18 cellular contexts compared by ENCODE assay signal in genomic region chr4:52199574-52200338, GRCh38.
DNase-seq lines count a peak whose midpoint lies in the region; ATAC-seq and TF ChIP-seq lines count a peak whose summit lies in the region.
"Had no signal": no experiment of that assay in that cellular context is flagged by ENCODE, and none has a peak within 500 bp of the region (broad histone marks: within the 10 kb centered on the region; RNA-seq: fewer than 3 reads in every experiment).

No MANE protein-coding gene starts in this region.

- H4K8ac ChIP-seq in neuronal stem cell (ENCODE audit: low read depth, low read length) = no peak overlapping the region

- DNase-seq in GM03348 (ENCODE audit: low spot score) (peak; percentile 61), NCI-H446 (lab: John Stamatoyannopoulos, UW) (peak; percentile 2 to 62), dedifferentiated amniotic fluid mesenchymal stem cell (ENCODE audit: extremely low spot score) (peak; percentile 70), neuronal stem cell (ENCODE audit: low spot score) (no peak), transverse colon (no peak), T-cell (no peak), MV-4-11 (lab: John Stamatoyannopoulos, UW) (no peak)
- DNase-seq: activated CD4-positive, alpha-beta T cell treated with anti-CD3 and anti-CD28 coated beads for 36 hours; activated effector memory CD4-positive, alpha-beta T cell treated with anti-CD3 and anti-CD28 coated beads, Interleukin-2, amount 50 U/mL, for 16 hours; head of caudate nucleus; left ventricle myocardium superior; NCI-H1436 treated with DMSO at 0.1 percent for 48 hours; NCI-H82; stimulated activated CD4-positive, alpha-beta T cell treated with anti-CD3 and anti-CD28 coated beads, Interleukin-1b, Interleukin-23, amount 100 ng/mL, for 48 hours had no signal

- H3K4me3 Mint-ChIP-seq in T-cell = no peak overlapping the region
- H3K4me3 Mint-ChIP-seq: activated CD4-positive, alpha-beta T cell treated with anti-CD3 and anti-CD28 coated beads for 36 hours; dendritic cell treated with granulocyte-macrophage colony-stimulating factor and Interleukin-4, amounts not matched to agents 40 ng/mL and 50 ng/mL, for 4 days; stimulated activated naive CD8-positive, alpha-beta T cell treated with anti-CD3 and anti-CD28 coated beads, Interleukin-15, Interleukin-2, amounts not matched to agents 100 ng/mL and 50 ng/mL, for 24 hours had no signal

- H3K4me3 ChIP-seq in neuronal stem cell (ENCODE audit: low read length in 2 of 2) (peak overlapping the region in 1 of 2 donors; percentile 70), transverse colon (no peak overlapping the region)

- intact Hi-C loops in transverse colon (cut with DNase I; ENCODE audit: low total_unique reads) = no loop called here

- H3K4me1 Mint-ChIP-seq in T-cell = no peaks in the 10 kb centered on the region
- H3K4me1 Mint-ChIP-seq: activated CD4-positive, alpha-beta T cell treated with anti-CD3 and anti-CD28 coated beads for 36 hours had no signal

- no peak overlapping the region for H3K4me2 ChIP-seq in neuronal stem cell (ENCODE audit: insufficient read depth, low read length, poor library complexity, severe bottlenecking)

- no peak overlapping the region for H3K4ac ChIP-seq in neuronal stem cell (ENCODE audit: low read length)

- no peak overlapping the region for H3K23ac ChIP-seq in neuronal stem cell (ENCODE audit: low read depth, low read length, poor library complexity)

- peaks cover 0 to 8% of the 10 kb centered on the region in 2 donors for H3K4me1 ChIP-seq in neuronal stem cell (ENCODE audit: control insufficient read depth in 2 of 2, insufficient read depth in 1 of 2, low read depth in 1 of 2, low read length in 2 of 2)
- H3K4me1 ChIP-seq in transverse colon = no peaks in the 10 kb centered on the region

- CTCF ChIA-PET in T-cell (lab: Charles Lee) = no interaction called here

- no peak overlapping the region for H2BK12ac ChIP-seq in neuronal stem cell (ENCODE audit: low read length)

- H2BK120ac ChIP-seq in neuronal stem cell (ENCODE audit: low read depth, low read length) = no peak overlapping the region

- H3K14ac ChIP-seq in neuronal stem cell (ENCODE audit: low read length) = peak overlapping the region; percentile 67

- no peaks in the 10 kb centered on the region for H3K36me3 Mint-ChIP-seq in T-cell

- no peak overlapping the region for H3K18ac ChIP-seq in neuronal stem cell (ENCODE audit: low read length)

- H3K27ac Mint-ChIP-seq in T-cell = no peak overlapping the region
- H3K27ac Mint-ChIP-seq: activated CD4-positive, alpha-beta T cell treated with anti-CD3 and anti-CD28 coated beads for 36 hours; dendritic cell treated with granulocyte-macrophage colony-stimulating factor and Interleukin-4, amounts not matched to agents 40 ng/mL and 50 ng/mL, for 4 days; stimulated activated naive CD8-positive, alpha-beta T cell treated with anti-CD3 and anti-CD28 coated beads, Interleukin-15, Interleukin-2, amounts not matched to agents 100 ng/mL and 50 ng/mL, for 24 hours had no signal

- H3K36me3 ChIP-seq in neuronal stem cell (replicated peaks in 1 of 2; ENCODE audit: control insufficient read depth in 2 of 2, insufficient read depth in 2 of 2, low read length in 2 of 2) (no peaks in the 10 kb centered on the region), transverse colon (no peaks in the 10 kb centered on the region)

- peak overlapping the region; percentile 24 for H3K9ac ChIP-seq in neuronal stem cell (ENCODE audit: low read depth, low read length, poor library complexity)
- H3K9ac ChIP-seq: parathyroid adenoma had no signal

- WGBS in neuronal stem cell (ENCODE audit: extremely low coverage in 2 of 2, insufficient read length in 2 of 2, insufficient replicate concordance in 1 of 2), 2 donors = 100% methylated on average over 1 of the region's 3 CpGs; no CpG with 5 or more reads in 1 of the 2 donors
- 50 to 69% methylated on average over 1 to 3 of the region's 3 CpGs for WGBS in transverse colon (ENCODE audit: low coverage in 1 of 2), 2 donors

- H3K27me3 ChIP-seq in neuronal stem cell (ENCODE audit: control insufficient read depth in 3 of 3, insufficient read depth in 3 of 3, low read depth in 1 of 3, low read length in 3 of 3) (no peaks in the 10 kb centered on the region), transverse colon (no peaks in the 10 kb centered on the region)

- no peak for TF ChIP-seq POLR2A in transverse colon (IDR thresholded peaks at IDR 0.05)

- H3K9me3 ChIP-seq in neuronal stem cell (replicated peaks in 1 of 2; ENCODE audit: control insufficient read depth in 2 of 2, insufficient read depth in 1 of 2, low read depth in 1 of 2, low read length in 2 of 2) (peaks cover 0 to 2% of the 10 kb centered on the region in 2 donors), transverse colon (no peaks in the 10 kb centered on the region)

- no peak for TF ChIP-seq EP300 in transverse colon (IDR thresholded peaks at IDR 0.05; ENCODE audit: low read depth)

- H4K91ac ChIP-seq in neuronal stem cell (ENCODE audit: low read depth, low read length, poor library complexity) = peak overlapping the region; percentile 32

- POLR2A ChIA-PET in T-cell (lab: Charles Lee) = no interaction called here

- TF ChIP-seq CTCF in transverse colon (IDR thresholded peaks at IDR 0.05) = no peak

- no peak overlapping the region for H3K27ac ChIP-seq in neuronal stem cell (replicated peaks; ENCODE audit: low read length)
- H3K27ac ChIP-seq in transverse colon = no peak overlapping the region
- H3K27ac ChIP-seq: parathyroid adenoma had no signal

- ATAC-seq in HG03045 (IDR thresholded peaks at IDR 0.05; ENCODE audit: unreplicated experiment) = no peak
- no peak for ATAC-seq in T-cell (replicated peaks in 1 of 4)
- ATAC-seq: activated CD4-positive, alpha-beta T cell treated with anti-CD3 and anti-CD28 coated beads for 36 hours; left ventricle myocardium superior had no signal

- H3K79me1 ChIP-seq in neuronal stem cell (ENCODE audit: low read depth, low read length) = no peaks in the 10 kb centered on the region

- in situ Hi-C loops in transverse colon (cut with MboI; ENCODE audit: low pct_ligation_motif_present in 1 of 4, low pct_unique_long_range_greater_than_20kb in 1 of 4, low sequenced_read_pairs in 3 of 4) = no loop called here

- peaks cover 0 to 4% (median 0%) of the 10 kb centered on the region in 3 donors for H3K9me3 Mint-ChIP-seq in T-cell
- H3K9me3 Mint-ChIP-seq: stimulated activated naive CD8-positive, alpha-beta T cell treated with anti-CD3 and anti-CD28 coated beads, Interleukin-15, Interleukin-2, amounts not matched to agents 100 ng/mL and 50 ng/mL, for 24 hours had no signal

- no peak overlapping the region for H2BK5ac ChIP-seq in neuronal stem cell (ENCODE audit: low read length)

- H2AFZ ChIP-seq in neuronal stem cell (ENCODE audit: low read length) = no peak overlapping the region

- H2AK5ac ChIP-seq in neuronal stem cell (ENCODE audit: low read depth, low read length) = no peak overlapping the region

- H3K27me3 Mint-ChIP-seq in T-cell = no peaks in the 10 kb centered on the region
- H3K27me3 Mint-ChIP-seq: dendritic cell treated with granulocyte-macrophage colony-stimulating factor and Interleukin-4, amounts not matched to agents 40 ng/mL and 50 ng/mL, for 4 days; stimulated activated naive CD8-positive, alpha-beta T cell treated with anti-CD3 and anti-CD28 coated beads, Interleukin-15, Interleukin-2, amounts not matched to agents 100 ng/mL and 50 ng/mL, for 24 hours had no signal

- H2BK15ac ChIP-seq in neuronal stem cell (ENCODE audit: low read length) = no peak overlapping the region

Comparison
In these comparisons a context has a peak if more than half of its experiments do, and no peak if none do; other contexts are left out.
1. DNase-seq: peak in GM03348 (single experiment), NCI-H446 (2 of 2) and dedifferentiated amniotic fluid mesenchymal stem cell (single experiment); none in neuronal stem cell (single experiment), transverse colon (single experiment), T-cell (0 of 34) and MV-4-11 (single experiment).